2 cellular contexts compared by ENCODE assay signal in the genomic region with DNA sequence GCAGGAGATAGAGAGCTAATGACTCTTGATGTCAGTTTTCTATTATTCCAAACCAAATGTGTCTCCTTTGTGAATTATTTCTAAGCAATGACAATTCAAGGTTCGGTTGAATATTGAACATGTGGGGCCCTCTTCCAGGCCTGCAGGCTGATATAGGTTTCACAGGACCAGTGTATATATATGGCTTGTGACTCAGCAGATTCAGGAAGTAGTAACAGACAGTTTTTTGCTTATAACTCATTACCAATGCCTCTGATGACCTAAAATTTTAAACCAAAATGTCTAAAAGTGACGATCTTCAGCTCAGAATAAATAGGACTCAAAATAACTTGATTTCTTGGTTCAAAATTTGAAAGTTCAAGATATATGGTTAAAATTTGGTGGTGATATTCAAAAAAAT.
TF ChIP-seq lines count a peak whose summit lies in the region.

No MANE protein-coding gene starts in this region.

TF ChIP-seq in A549, 52 proteins besides CTCF, POLR2A, EP300 and RAD21 (continued from another document):
- no peak for TF ChIP-seq POLR2AphosphoS2 (conservative IDR thresholded peaks at IDR 0.05; ENCODE audit: low read length)

TF ChIP-seq in K562, 482 proteins besides CTCF, POLR2A, EP300 and RAD21:
- TF ChIP-seq NFE2L1 (tag; IDR thresholded peaks at IDR 0.05; ENCODE audit: borderline replicate concordance, low read depth) (peak; percentile 25; the same call in 1 of the 2 replicates), ZNF586 (CRISPR knock-in tag; conservative IDR thresholded peaks at IDR 0.05) (no peak), MAFG (tag; conservative IDR thresholded peaks at IDR 0.05) (peak; percentile 55), ZNF316 (IDR thresholded peaks at IDR 0.05) (peak; percentile 46; the same call in 1 of the 2 replicates), NFE2 (IDR thresholded peaks at IDR 0.05; ENCODE audit: low read depth) (peak; percentile 59), C11orf30 (IDR thresholded peaks at IDR 0.05; ENCODE audit: low read depth) (0 out of 2 replicates have a peak, but pooled peaks have one; percentile 18), SRSF9 (IDR thresholded peaks at IDR 0.05; ENCODE audit: borderline replicate concordance, low read depth, low read length) (no peak)
